16 cellular contexts compared by ENCODE assay signal in the genomic region with DNA sequence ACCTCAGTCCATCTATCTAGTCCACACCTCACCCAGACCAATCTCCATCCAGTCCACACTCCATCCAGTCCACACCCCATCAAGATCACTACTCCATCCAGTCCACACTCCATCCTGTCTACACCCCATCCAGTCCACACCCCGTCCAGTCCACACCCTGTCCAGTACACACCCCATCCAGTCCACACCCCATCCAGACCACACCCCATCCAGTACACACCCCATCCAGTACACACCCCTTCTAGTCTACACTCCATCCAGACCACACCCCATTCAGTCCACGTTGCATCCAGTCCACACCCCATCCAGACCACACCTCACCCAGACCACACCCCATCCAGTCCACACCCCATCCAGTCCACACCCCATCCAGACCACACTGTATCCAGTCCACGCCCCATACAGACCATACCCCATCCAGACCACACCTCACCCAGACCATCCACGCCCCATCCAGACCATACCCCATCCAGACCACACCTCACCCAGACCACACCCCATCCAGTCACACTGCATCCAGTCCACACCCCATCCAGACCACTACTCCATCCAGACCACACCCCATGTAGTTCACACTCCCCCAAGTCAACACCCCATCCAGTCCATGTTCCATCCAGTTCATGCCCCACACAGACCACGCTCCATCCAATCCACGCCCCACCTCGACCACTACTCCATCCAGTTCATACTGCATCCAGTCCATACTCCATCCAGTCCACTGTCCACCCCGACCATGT.
DNase-seq lines count a peak whose midpoint lies in the region; ATAC-seq and TF ChIP-seq lines count a peak whose summit lies in the region.
"Had no signal": no experiment of that assay in that cellular context is flagged by ENCODE, and none has a peak within 500 bp of the region (broad histone marks: within the 10 kb centered on the region; RNA-seq: fewer than 3 reads in every experiment).

No MANE protein-coding gene starts in this region.

- H3K9me3 Mint-ChIP-seq in chondrocyte (ENCODE audit: low read depth): peaks cover 7% of the 10 kb centered on the region
- H3K9me3 Mint-ChIP-seq: CD8-positive, alpha-beta T cell; stimulated activated naive CD8-positive, alpha-beta T cell treated with anti-CD3 and anti-CD28 coated beads, Interleukin-15, Interleukin-2, amounts not matched to agents 100 ng/mL and 50 ng/mL, for 24 hours had no signal

- no peak for ATAC-seq in left cardiac atrium
- ATAC-seq in omental fat pad (ENCODE audit: low FRiP score): peak; percentile 28
- ATAC-seq in GM21786 (IDR thresholded peaks at IDR 0.05; ENCODE audit: unreplicated experiment): no peak
- ATAC-seq in HG02763 (IDR thresholded peaks at IDR 0.05; ENCODE audit: unreplicated experiment): no peak
- ATAC-seq: CD8-positive, alpha-beta T cell; naive thymus-derived CD8-positive, alpha-beta T cell had no signal

- intact Hi-C loops in cardiac septum (cut with DNase I): no loop called here
- intact Hi-C loops in left cardiac atrium (cut with DNase I): no loop called here

- H3K4me3 Mint-ChIP-seq in chondrocyte (ENCODE audit: unreplicated experiment): no peak overlapping the region
- H3K4me3 Mint-ChIP-seq: CD8-positive, alpha-beta T cell; naive thymus-derived CD8-positive, alpha-beta T cell; stimulated activated naive CD8-positive, alpha-beta T cell treated with anti-CD3 and anti-CD28 coated beads, Interleukin-15, Interleukin-2, amounts not matched to agents 100 ng/mL and 50 ng/mL, for 24 hours had no signal

- H3K4me1 Mint-ChIP-seq in chondrocyte (ENCODE audit: low read depth): peaks cover 9% of the 10 kb centered on the region

- no peak for TF ChIP-seq CTCF in chondrocyte (IDR thresholded peaks at IDR 0.05)
- no peak for TF ChIP-seq CTCF in omental fat pad (IDR thresholded peaks at IDR 0.05)

- no peaks in the 10 kb centered on the region for H3K36me3 Mint-ChIP-seq in chondrocyte (ENCODE audit: low read depth)
- H3K36me3 Mint-ChIP-seq: CD8-positive, alpha-beta T cell; naive thymus-derived CD8-positive, alpha-beta T cell had no signal

- H3K27ac Mint-ChIP-seq in chondrocyte (ENCODE audit: unreplicated experiment): no peak overlapping the region
- H3K27ac Mint-ChIP-seq: CD8-positive, alpha-beta T cell; stimulated activated naive CD8-positive, alpha-beta T cell treated with anti-CD3 and anti-CD28 coated beads, Interleukin-15, Interleukin-2, amounts not matched to agents 100 ng/mL and 50 ng/mL, for 24 hours had no signal

- DNase-seq in cardiac septum (ENCODE audit: low spot score) (peak; percentile 33), left cardiac atrium (no peak), chondrocyte (ENCODE audit: low spot score) (peak; percentile 44), omental fat pad (ENCODE audit: low spot score) (peak; percentile 11), ureter (ENCODE audit: low spot score) (peak; percentile 20), DMS53 (lab: John Stamatoyannopoulos, UW) (no peak)
- DNase-seq: activated gamma-delta T cell, HCEC 1CT, Kasumi-1, NCI-H1417 treated with DMSO at 0.1 percent for 48 hours, NCI-H2227 treated with DMSO at 0.1 percent for 48 hours had no signal

- no peaks in the 10 kb centered on the region for H3K27me3 Mint-ChIP-seq in chondrocyte (ENCODE audit: low read depth)

Comparison
In these comparisons a context has a peak if more than half of its experiments do, and no peak if none do; other contexts are left out.
1. DNase-seq: peak in cardiac septum (single experiment), chondrocyte (single experiment), omental fat pad (single experiment) and ureter (single experiment); none in left cardiac atrium (single experiment) and DMS53 (single experiment).